Comparison of ENCODE assay signal across 11 cellular contexts in genomic region chr12:23084236-23084995, GRCh38.
DNase-seq lines count a peak whose midpoint lies in the region; ATAC-seq and TF ChIP-seq lines count a peak whose summit lies in the region.
"Had no signal": no experiment of that assay in that cellular context is flagged by ENCODE, and none has a peak within 500 bp of the region (broad histone marks: within the 10 kb centered on the region; RNA-seq: fewer than 3 reads in every experiment).

No MANE protein-coding gene starts in this region.

- no peak overlapping the region for H3K4me3 ChIP-seq in SJCRH30

- no peaks in the 10 kb centered on the region for H3K27me3 ChIP-seq in SJCRH30

- DNase-seq in COLO668 (lab: John Stamatoyannopoulos, UW; ENCODE audit: unreplicated experiment) (peak; percentile 8), NCI-H1092 treated with DMSO at 0.1 percent for 48 hours (lab: John Stamatoyannopoulos, UW) (peak; percentile 81), SJCRH30 (peak; percentile 34 to 44), hepatic stellate cell (ENCODE audit: low spot score) (peak; percentile 9), T-helper 9 cell (no peak), GM13977 (ENCODE audit: low spot score) (no peak)
- DNase-seq: C1 segment of cervical spinal cord had no signal

- H3K27ac ChIP-seq in SJCRH30 = no peak overlapping the region
- H3K27ac ChIP-seq: parathyroid adenoma had no signal

- H3K9me3 ChIP-seq in SJCRH30 (replicated peaks) = 0 out of 2 replicates have a peak, but pooled peaks cover 3% of the 10 kb centered on the region

- no peaks in the 10 kb centered on the region for H3K4me1 ChIP-seq in SJCRH30
- H3K4me1 ChIP-seq: parathyroid adenoma had no signal

- H3K36me3 ChIP-seq in SJCRH30 = no peaks in the 10 kb centered on the region

- ATAC-seq in HG02970 (IDR thresholded peaks at IDR 0.05; ENCODE audit: low FRiP score, unreplicated experiment) = no peak
- no peak for ATAC-seq in HG03097 (IDR thresholded peaks at IDR 0.05; ENCODE audit: low FRiP score, unreplicated experiment)
- ATAC-seq: activated CD4-positive, CD25-positive, alpha-beta regulatory T cell treated with anti-CD3 and anti-CD28 coated beads, Interleukin-2, amount 50 U/mL, for 24 hours had no signal

- no peak for TF ChIP-seq CTCF in GM13977 (IDR thresholded peaks at IDR 0.05; ENCODE audit: extremely low read depth, insufficient read depth, missing control alignments)

- in situ Hi-C loops in GM13977 (cut with MboI; ENCODE audit: low pct_unique_long_range_greater_than_20kb, low sequenced_read_pairs, unreplicated experiment) = no loop called here

Comparison
In these comparisons a context has a peak if more than half of its experiments do, and no peak if none do; other contexts are left out.
1. DNase-seq: peak in COLO668 (single experiment), NCI-H1092 treated with DMSO at 0.1 percent for 48 hours (single experiment), SJCRH30 (2 of 2) and hepatic stellate cell (single experiment); none in T-helper 9 cell (single experiment) and GM13977 (single experiment).